21 cellular contexts compared by ENCODE assay signal in the genomic region with DNA sequence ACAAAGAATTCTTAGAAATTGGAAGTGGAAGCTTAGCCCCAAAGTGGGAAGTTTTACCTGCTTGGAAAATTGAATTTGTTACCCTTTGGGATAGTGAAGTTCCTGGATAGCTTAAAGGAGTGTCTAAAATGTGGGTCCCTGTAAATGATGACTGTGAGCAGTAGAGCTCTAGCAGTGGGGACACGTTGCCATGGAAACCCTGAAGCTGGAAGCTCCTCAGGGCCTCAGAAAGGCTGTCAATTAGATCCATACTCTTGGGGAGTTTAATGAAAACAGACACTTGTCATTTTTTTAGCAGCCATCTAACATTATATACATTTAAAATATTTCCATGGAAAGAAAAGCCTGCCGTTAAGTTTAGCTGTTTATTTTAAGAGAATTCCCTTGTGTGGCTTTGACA.
"Had no signal": no experiment of that assay in that cellular context is flagged by ENCODE, and none has a peak within 500 bp of the region (broad histone marks: within the 10 kb centered on the region; RNA-seq: fewer than 3 reads in every experiment).

No MANE protein-coding gene starts in this region.

- H3K4me3 ChIP-seq: coronary artery, hepatocyte, left ventricle myocardium inferior, lower lobe of right lung, stomach, thoracic aorta had no signal

- H3K4me2 ChIP-seq: hepatocyte had no signal

- H3K27me3 ChIP-seq: foreskin keratinocyte, hepatocyte, stomach had no signal

- H3K9me3 ChIP-seq: left ventricle myocardium inferior, lower lobe of right lung, stomach, thoracic aorta had no signal

- H3K36me3 ChIP-seq: left ventricle myocardium inferior, lower lobe of right lung, stomach, thoracic aorta had no signal

- H3K79me2 ChIP-seq: hepatocyte had no signal

- ATAC-seq: foreskin keratinocyte; left cardiac atrium; natural killer cell treated with Interleukin-12 subunit alpha and Interleukin-12 subunit beta and Interleukin-15 and Interleukin-18, amount 100 ng/mL, for 72 hours; right cardiac atrium had no signal

- DNase-seq: effector CD4-positive, alpha-beta T cell; endodermal cell; erythroblast; foreskin keratinocyte; kidney; left cardiac atrium; left ventricle myocardium inferior; lower lobe of right lung; midbrain; posterior cingulate gyrus; right cardiac atrium; small intestine; stimulated activated CD4-positive, alpha-beta T cell treated with anti-CD3 and anti-CD28 coated beads, Interleukin-12 subunit alpha, Interleukin-12 subunit beta, amount 100 ng/mL, for 4 hours; stimulated activated naive CD4-positive, alpha-beta T cell; stomach; substantia nigra; trophoblast cell had no signal

- H3K27ac ChIP-seq: coronary artery, foreskin keratinocyte, hepatocyte, left ventricle myocardium inferior, lower lobe of right lung, stomach, thoracic aorta had no signal

- H2AFZ ChIP-seq: hepatocyte had no signal
